Comparison of ENCODE assay signal across 9 cellular contexts in genomic region chr12:6167327-6168280, GRCh38. TPM values are rescaled to one million over a fixed set of nuclear protein-coding genes. Genes with fewer than 3 reads are reported as not detected.
A peak's percentile ranks its signal among the peaks of the same experiment; 100 is the strongest.
DNase-seq lines count a peak whose midpoint lies in the region; ATAC-seq and TF ChIP-seq lines count a peak whose summit lies in the region.
"Had no signal": no experiment of that assay in that cellular context is flagged by ENCODE, and none has a peak within 500 bp of the region (broad histone marks: within the 10 kb centered on the region; RNA-seq: fewer than 3 reads in every experiment).

No MANE protein-coding gene starts in this region.

- ATAC-seq in GM18868 (IDR thresholded peaks at IDR 0.05; ENCODE audit: unreplicated experiment): peak; percentile 74
- ATAC-seq in HG03045 (IDR thresholded peaks at IDR 0.05; ENCODE audit: unreplicated experiment): peak; percentile 73
- no peak for ATAC-seq in WTC11

- H3K27ac ChIP-seq in SK-N-SH (ENCODE audit: low read depth in 2 of 2, low read length in 1 of 2) (peak overlapping the region; percentile 48 to 96; a peak in 3 of 4 replicates), angular gyrus (ENCODE audit: low read depth, low read length) (peak overlapping the region; percentile 20)
- H3K27ac ChIP-seq: cardiac muscle cell had no signal

- no peaks in the 10 kb centered on the region for H3K27me3 Mint-ChIP-seq in WTC11 (ENCODE audit: low read depth)

- peak overlapping the region; percentile 68 for H3K4me2 ChIP-seq in SK-N-SH

- peaks cover 11 to 20% of the 10 kb centered on the region in 2 experiments; a peak in 3 of 4 replicates for H3K4me1 ChIP-seq in SK-N-SH (ENCODE audit: control insufficient read depth in 1 of 2, insufficient read depth in 2 of 2, low read depth in 1 of 2, low read length in 1 of 2)

- TF ChIP-seq EP300 in SK-N-SH (IDR thresholded peaks at IDR 0.05; ENCODE audit: borderline replicate concordance in 1 of 2, low read depth in 1 of 2, low read length in 1 of 2): peak in 1 of 2 experiments; percentile 77; a peak in 1 of 4 replicates

- H3K36me3 ChIP-seq in SK-N-SH (replicated peaks in 1 of 2; ENCODE audit: control insufficient read depth in 1 of 2, insufficient read depth in 2 of 2, low read length in 1 of 2): no peaks in the 10 kb centered on the region
- H3K36me3 ChIP-seq: cardiac muscle cell had no signal

- H2AFZ ChIP-seq in SK-N-SH (ENCODE audit: low read depth): peak overlapping the region; percentile 56

- H3K9me2 ChIP-seq in SK-N-SH: no peaks in the 10 kb centered on the region

- peaks cover 19% of the 10 kb centered on the region for H3F3A ChIP-seq in SK-N-SH (replicated peaks; ENCODE audit: insufficient read depth)

- H3K36me3 Mint-ChIP-seq in WTC11: no peaks in the 10 kb centered on the region

- H3K9me3 Mint-ChIP-seq in WTC11: 0 out of 2 replicates have a peak, but pooled peaks cover 5% of the 10 kb centered on the region

- H3K79me2 ChIP-seq in SK-N-SH (ENCODE audit: insufficient read depth): no peaks in the 10 kb centered on the region

- H3K9ac ChIP-seq in SK-N-SH: peak overlapping the region; percentile 75

- no peaks in the 10 kb centered on the region for H3K27me3 ChIP-seq in SK-N-SH (ENCODE audit: insufficient read depth)
- H3K27me3 ChIP-seq: cardiac muscle cell had no signal

- no peaks in the 10 kb centered on the region for H3K9me3 ChIP-seq in SK-N-SH

- H3K4me1 Mint-ChIP-seq in WTC11: no peaks in the 10 kb centered on the region

- no peaks in the 10 kb centered on the region for H4K20me1 ChIP-seq in SK-N-SH (ENCODE audit: insufficient read depth)

- POLR2A ChIA-PET in SK-N-SH (lab: Yijun Ruan, JAX) (no interaction called here), WTC11 (lab: Charles Lee) (no interaction called here)

- 30% methylated on average over 13 of the region's 17 CpGs for WGBS in SK-N-SH (ENCODE audit: low lambda C conversion rate)

- peak overlapping the region in 1 of 2 experiments; percentile 27; a peak in 2 of 4 replicates for H3K4me3 ChIP-seq in SK-N-SH (ENCODE audit: low read depth in 2 of 2, low read length in 1 of 2)
- H3K4me3 ChIP-seq: cardiac muscle cell had no signal

- H3K4me3 Mint-ChIP-seq in WTC11: no peak overlapping the region

- no peak for TF ChIP-seq RAD21 in SK-N-SH (IDR thresholded peaks at IDR 0.05; ENCODE audit: low read length)

- DNase-seq in SK-N-SH: no peak
- peak; percentile 67 for DNase-seq in kidney glomerular epithelial cell (lab: John Stamatoyannopoulos, UW)
- DNase-seq in stimulated activated CD4-positive, alpha-beta T cell treated with anti-CD3 and anti-CD28 coated beads, TNF-alpha, amount 100 ng/mL, for 4 hours (ENCODE audit: low read depth in 3 of 3): peak; percentile 23 to 34 (median 32)
- DNase-seq in WTC11 (ENCODE audit: low spot score): no peak
- no peak for DNase-seq in cortex of kidney (lab: John Stamatoyannopoulos, UW)

- TF ChIP-seq CTCF in SK-N-SH (IDR thresholded peaks at IDR 0.05): no peak
- no peak for TF ChIP-seq CTCF in WTC11 (IDR thresholded peaks at IDR 0.05)

- CTCF ChIA-PET in SK-N-SH (lab: Yijun Ruan, JAX): interaction anchor here (2.0 kb wide), 2 partner anchors 28 to 111 kb away, joined by 5 to 9 read pairs; no protein-coding TSS in a partner anchor
- CTCF ChIA-PET in WTC11 (lab: Charles Lee): interaction anchor here (0.8 to 0.9 kb wide), 2 partner anchors 26 to 111 kb away, joined by 3 read pairs; no protein-coding TSS in a partner anchor

- H3K27ac Mint-ChIP-seq in WTC11: no peak overlapping the region

TF ChIP-seq in SK-N-SH, 30 proteins besides CTCF, POLR2A, EP300 and RAD21 (continues in another document):
- TF ChIP-seq MEF2A (IDR thresholded peaks at IDR 0.05; ENCODE audit: borderline replicate concordance, low read depth) (peak; percentile 100), NFIC (IDR thresholded peaks at IDR 0.05; ENCODE audit: borderline replicate concordance) (peak; percentile 49; the same call in 1 of the 2 replicates), SIN3A (IDR thresholded peaks at IDR 0.05; ENCODE audit: borderline replicate concordance, low read depth, low read length) (no peak), GABPA (IDR thresholded peaks at IDR 0.05; ENCODE audit: low read depth) (no peak; the same call in 1 of the 2 replicates), JUND (IDR thresholded peaks at IDR 0.05) (peak; percentile 94), SMC3 (IDR thresholded peaks at IDR 0.05; ENCODE audit: low read depth, low read length) (no peak), TEAD4 (IDR thresholded peaks at IDR 0.05; ENCODE audit: borderline replicate concordance, insufficient read depth) (no peak), PBX3 (IDR thresholded peaks at IDR 0.05) (peak; percentile 80), TAF1 (IDR thresholded peaks at IDR 0.05; ENCODE audit: borderline replicate concordance, low read depth, low read length) (no peak), NRF1 (IDR thresholded peaks at IDR 0.05; ENCODE audit: low read depth, low read length) (no peak), MAX (IDR thresholded peaks at IDR 0.05; ENCODE audit: low read depth) (no peak), RCOR1 (IDR thresholded peaks at IDR 0.05; ENCODE audit: low read length) (no peak), ELF1 (IDR thresholded peaks at IDR 0.05) (no peak), CHD2 (IDR thresholded peaks at IDR 0.05; ENCODE audit: low read length, partially characterized antibody) (no peak)

TF ChIP-seq in WTC11, 78 proteins besides CTCF, POLR2A, EP300 and RAD21 (continues in another document):
- TF ChIP-seq TEAD4 (CRISPR knock-in tag; IDR thresholded peaks at IDR 0.05): no peak
- no peak for TF ChIP-seq SP1 (CRISPR knock-in tag; conservative IDR thresholded peaks at IDR 0.05)
- TF ChIP-seq, protein P1, sequence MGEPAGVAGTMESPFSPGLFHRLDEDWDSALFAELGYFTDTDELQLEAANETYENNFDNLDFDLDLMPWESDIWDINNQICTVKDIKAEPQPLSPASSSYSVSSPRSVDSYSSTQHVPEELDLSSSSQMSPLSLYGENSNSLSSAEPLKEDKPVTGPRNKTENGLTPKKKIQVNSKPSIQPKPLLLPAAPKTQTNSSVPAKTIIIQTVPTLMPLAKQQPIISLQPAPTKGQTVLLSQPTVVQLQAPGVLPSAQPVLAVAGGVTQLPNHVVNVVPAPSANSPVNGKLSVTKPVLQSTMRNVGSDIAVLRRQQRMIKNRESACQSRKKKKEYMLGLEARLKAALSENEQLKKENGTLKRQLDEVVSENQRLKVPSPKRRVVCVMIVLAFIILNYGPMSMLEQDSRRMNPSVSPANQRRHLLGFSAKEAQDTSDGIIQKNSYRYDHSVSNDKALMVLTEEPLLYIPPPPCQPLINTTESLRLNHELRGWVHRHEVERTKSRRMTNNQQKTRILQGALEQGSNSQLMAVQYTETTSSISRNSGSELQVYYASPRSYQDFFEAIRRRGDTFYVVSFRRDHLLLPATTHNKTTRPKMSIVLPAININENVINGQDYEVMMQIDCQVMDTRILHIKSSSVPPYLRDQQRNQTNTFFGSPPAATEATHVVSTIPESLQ (CRISPR knock-in tag; IDR thresholded peaks at IDR 0.05): no peak
- TF ChIP-seq STAT6 (CRISPR knock-in tag; conservative IDR thresholded peaks at IDR 0.05; ENCODE audit: low read depth): no peak
- no peak for TF ChIP-seq CREB1 (CRISPR knock-in tag; IDR thresholded peaks at IDR 0.05)
- no peak for TF ChIP-seq ERG (CRISPR knock-in tag; IDR thresholded peaks at IDR 0.05)

RNA-seq across cellular contexts. Expression of gene CD9, which starts 32.6 kb away (rescaled TPM):
- 76.6 and 77.3 TPM in 2 replicates for polyA plus RNA-seq in SK-N-SH (2012; rRNA removed)
- 71.1 and 79.7 TPM in 2 replicates for polyA plus RNA-seq in SK-N-SH (2012; cell fraction: cytosol; rRNA removed)
- 33.1 and 44.1 TPM in 2 replicates for polyA plus RNA-seq in SK-N-SH (2012; cell fraction: nucleus; rRNA removed)
- total RNA-seq in WTC11 (2021): 241 to 260 TPM (median 251 TPM) in 3 replicates

RNA-seq across cellular contexts. Expression of gene VWF, which starts 43.1 kb away (rescaled TPM):
- 0.02 and 0.12 TPM in 2 replicates for polyA plus RNA-seq in SK-N-SH (2012; rRNA removed)
- 0.01 and 0.03 TPM in 2 replicates for polyA plus RNA-seq in SK-N-SH (2012; cell fraction: cytosol; rRNA removed)
- polyA plus RNA-seq in SK-N-SH (2012; cell fraction: nucleus; rRNA removed): 0.05 and 0.06 TPM in 2 replicates
- total RNA-seq in WTC11 (2021): 0.48 to 0.98 TPM (median 0.78 TPM) in 3 replicates
- polyA plus RNA-seq: cardiac muscle cell had no signal

Comparison
In these comparisons a context has a peak if more than half of its experiments do, and no peak if none do; other contexts are left out.
1. DNase-seq: peak in kidney glomerular epithelial cell (single experiment) and stimulated activated CD4-positive, alpha-beta T cell treated with anti-CD3 and anti-CD28 coated beads, TNF-alpha, amount 100 ng/mL, for 4 hours (3 of 3); none in SK-N-SH (single experiment), WTC11 (single experiment) and cortex of kidney (single experiment).